Comparison of ENCODE assay signal across 10 cellular contexts in genomic region chr4:121943941-121944340, GRCh38. TPM values are rescaled to one million over a fixed set of nuclear protein-coding genes. Genes with fewer than 3 reads are reported as not detected.
DNase-seq lines count a peak whose midpoint lies in the region; ATAC-seq and TF ChIP-seq lines count a peak whose summit lies in the region.
"Had no signal": no experiment of that assay in that cellular context is flagged by ENCODE, and none has a peak within 500 bp of the region (broad histone marks: within the 10 kb centered on the region; RNA-seq: fewer than 3 reads in every experiment).

No MANE protein-coding gene starts in this region.

- WGBS in spleen, 5 donors, result 46 to 63% (median 56%) methylated on average over 4 of the region's 4 CpGs

- H4K20me1 ChIP-seq in Loucy (ENCODE audit: insufficient read depth, low read length, poor library complexity, severe bottlenecking), result no peaks in the 10 kb centered on the region

- H2AFZ ChIP-seq in Loucy (ENCODE audit: low read length), result no peak overlapping the region

- no peak for TF ChIP-seq POLR2A in spleen (IDR thresholded peaks at IDR 0.05)

- no peak overlapping the region for H3K27ac ChIP-seq in C4-2B
- no peak overlapping the region for H3K27ac ChIP-seq in spleen

- H3K4me3 ChIP-seq in Loucy (ENCODE audit: low read length, poor library complexity, severe bottlenecking) (no peak overlapping the region), fibroblast of villous mesenchyme (ENCODE audit: low read depth, low read length) (no peak overlapping the region), spleen (no peak overlapping the region)

- no peaks in the 10 kb centered on the region for H3K4me1 ChIP-seq in Loucy (ENCODE audit: insufficient read depth, low read length, poor library complexity, severe bottlenecking)
- no peaks in the 10 kb centered on the region for H3K4me1 ChIP-seq in spleen

- H3K27me3 ChIP-seq in Loucy (ENCODE audit: insufficient read depth, low read length, poor library complexity, severe bottlenecking), result no peaks in the 10 kb centered on the region
- peaks cover 0 to 45% (median 3%) of the 10 kb centered on the region in 7 donors for H3K27me3 ChIP-seq in spleen (replicated peaks in 1 of 7)

- no peaks in the 10 kb centered on the region for H3F3A ChIP-seq in Loucy (ENCODE audit: low read depth)

- ATAC-seq in GM19351 (IDR thresholded peaks at IDR 0.05; ENCODE audit: unreplicated experiment) (peak; percentile 76), HG03108 (IDR thresholded peaks at IDR 0.05; ENCODE audit: unreplicated experiment) (no peak)

- H3K4me2 ChIP-seq in Loucy (ENCODE audit: low read depth, low read length, poor library complexity, severe bottlenecking), result no peak overlapping the region

- H3K36me3 ChIP-seq in Loucy (ENCODE audit: insufficient read depth, low read length), result no peaks in the 10 kb centered on the region
- no peaks in the 10 kb centered on the region for H3K36me3 ChIP-seq in spleen

- no peaks in the 10 kb centered on the region for H3K9me2 ChIP-seq in Loucy (replicated peaks; ENCODE audit: low read depth, low read length)

- no peaks in the 10 kb centered on the region for H3K9me3 ChIP-seq in Loucy (ENCODE audit: insufficient read depth, low read depth, low read length)
- H3K9me3 ChIP-seq in spleen, result no peaks in the 10 kb centered on the region

- H3K9ac ChIP-seq in Loucy (ENCODE audit: low read depth, low read length, poor library complexity, severe bottlenecking), result no peak overlapping the region

- H3K79me2 ChIP-seq in Loucy (ENCODE audit: insufficient read depth, low read length), result no peaks in the 10 kb centered on the region

- DNase-seq in fibroblast of villous mesenchyme (ENCODE audit: low read depth) (no peak), NOMO-1 (lab: John Stamatoyannopoulos, UW; ENCODE audit: unreplicated experiment in 2 of 2) (no peak), NCI-H345 treated with DMSO at 0.1 percent for 48 hours (lab: John Stamatoyannopoulos, UW; ENCODE audit: unreplicated experiment) (no peak), spleen (no peak)
- DNase-seq: aorta had no signal

- intact Hi-C loops in spleen (cut with DNase I; ENCODE audit: low total_unique reads), result no loop called here

- TF ChIP-seq CTCF in C4-2B (conservative IDR thresholded peaks at IDR 0.05), result peak; percentile 55
- TF ChIP-seq CTCF in Loucy (conservative IDR thresholded peaks at IDR 0.05; ENCODE audit: low read length), result peak; percentile 45
- peak; percentile 34 for TF ChIP-seq CTCF in fibroblast of villous mesenchyme (IDR thresholded peaks at IDR 0.05; ENCODE audit: insufficient read depth, low read depth, low read length)
- TF ChIP-seq CTCF in spleen (IDR thresholded peaks at IDR 0.05 in 8 of 11, conservative IDR thresholded peaks at IDR 0.05 in 3 of 11), result peak in 1 of 11 experiments; percentile 14

RNA-seq across cellular contexts. Expression of gene TRPC3, which starts 7.9 kb away (rescaled TPM):
- total RNA-seq in fibroblast of villous mesenchyme (0.97 and 1.3 TPM in 2 replicates), spleen (under 1 TPM; 0.18 to 0.83 (median 0.40) TPM)
- under 1 TPM; 0.04 to 0.11 (median 0.06) TPM for polyA plus RNA-seq in spleen
- total RNA-seq: RPMI7951 had no signal
- polyA plus RNA-seq: aorta had no signal
